15 cellular contexts compared by ENCODE assay signal in the genomic region with DNA sequence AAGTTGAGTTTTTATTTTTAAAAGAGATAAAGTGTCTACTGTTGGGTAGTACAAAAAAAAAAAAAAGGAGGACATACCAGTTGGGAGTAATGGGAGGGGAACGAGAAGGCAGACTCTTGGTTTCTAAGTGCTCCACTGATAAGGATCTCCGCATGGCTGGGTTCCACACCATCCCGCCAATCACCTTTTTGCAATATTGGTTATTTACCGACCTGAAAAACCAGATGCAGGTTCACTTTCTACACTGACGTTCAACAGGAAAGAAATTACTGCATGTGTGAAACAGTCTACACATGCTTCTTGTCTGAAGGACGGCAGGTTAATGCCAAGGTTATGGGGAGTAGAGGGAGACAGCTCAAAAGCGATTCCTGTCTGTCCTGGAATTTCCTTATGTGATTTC.
DNase-seq lines count a peak whose midpoint lies in the region; ATAC-seq and TF ChIP-seq lines count a peak whose summit lies in the region.
"Had no signal": no experiment of that assay in that cellular context is flagged by ENCODE, and none has a peak within 500 bp of the region (broad histone marks: within the 10 kb centered on the region; RNA-seq: fewer than 3 reads in every experiment).

No MANE protein-coding gene starts in this region.

- WGBS in prostate gland = 36% methylated on average over 7 of the region's 7 CpGs

- H3K27ac ChIP-seq in prostate gland = peak overlapping the region; percentile 45 to 55
- H3K27ac ChIP-seq: RWPE1 had no signal

- no peaks in the 10 kb centered on the region for H3K9me3 Mint-ChIP-seq in activated CD8-positive, alpha-beta memory T cell treated with anti-CD3 and anti-CD28 coated beads, Interleukin-2, amount 10 ng/mL, durations not matched to agents 7 days and 5 days (ENCODE audit: low read depth)
- no peaks in the 10 kb centered on the region for H3K9me3 Mint-ChIP-seq in activated naive CD8-positive, alpha-beta T cell treated with anti-CD3 and anti-CD28 coated beads for 36 hours
- H3K9me3 Mint-ChIP-seq: HFFc6 had no signal

- no peak for TF ChIP-seq POLR2A in prostate gland (IDR thresholded peaks at IDR 0.05)

- peaks cover 8% of the 10 kb centered on the region for H3K4me1 ChIP-seq in prostate gland (replicated peaks)

- intact Hi-C loops in prostate gland (cut with DNase I) = no loop called here

- H3K4me3 Mint-ChIP-seq in activated CD8-positive, alpha-beta memory T cell treated with anti-CD3 and anti-CD28 coated beads, Interleukin-2, amount 10 ng/mL, durations not matched to agents 7 days and 5 days = no peak overlapping the region
- no peak overlapping the region for H3K4me3 Mint-ChIP-seq in activated naive CD8-positive, alpha-beta T cell treated with anti-CD3 and anti-CD28 coated beads for 36 hours
- H3K4me3 Mint-ChIP-seq: activated CD4-positive, alpha-beta T cell treated with anti-CD3 and anti-CD28 coated beads for 36 hours; HFFc6 had no signal

- H3K4me1 Mint-ChIP-seq in activated CD8-positive, alpha-beta memory T cell treated with anti-CD3 and anti-CD28 coated beads, Interleukin-2, amount 10 ng/mL, durations not matched to agents 7 days and 5 days = peaks cover 17% of the 10 kb centered on the region
- peaks cover 11% of the 10 kb centered on the region for H3K4me1 Mint-ChIP-seq in activated naive CD8-positive, alpha-beta T cell treated with anti-CD3 and anti-CD28 coated beads for 36 hours

- peaks cover 9% of the 10 kb centered on the region for H3K27me3 Mint-ChIP-seq in activated CD8-positive, alpha-beta memory T cell treated with anti-CD3 and anti-CD28 coated beads, Interleukin-2, amount 10 ng/mL, durations not matched to agents 7 days and 5 days
- peaks cover 29% of the 10 kb centered on the region for H3K27me3 Mint-ChIP-seq in activated naive CD8-positive, alpha-beta T cell treated with anti-CD3 and anti-CD28 coated beads for 36 hours

- ATAC-seq in GM18867 (IDR thresholded peaks at IDR 0.05; ENCODE audit: unreplicated experiment) = peak; percentile 92
- ATAC-seq in GM21528 (IDR thresholded peaks at IDR 0.05; ENCODE audit: low FRiP score, unreplicated experiment) = peak; percentile 81
- peak; percentile 88 for ATAC-seq in HG03175 (IDR thresholded peaks at IDR 0.05; ENCODE audit: unreplicated experiment)
- ATAC-seq in activated CD8-positive, alpha-beta memory T cell treated with anti-CD3 and anti-CD28 coated beads, Interleukin-2, amount 10 ng/mL, durations not matched to agents 7 days and 5 days = no peak
- ATAC-seq: activated CD4-positive, alpha-beta T cell treated with anti-CD3 and anti-CD28 coated beads for 36 hours had no signal

- H3K4me3 ChIP-seq in prostate gland = no peak overlapping the region

- CTCF ChIA-PET in activated CD8-positive, alpha-beta memory T cell treated with anti-CD3 and anti-CD28 coated beads, Interleukin-2, amount 10 ng/mL, durations not matched to agents 7 days and 5 days (lab: Charles Lee) = interaction anchor here (1.2 to 2.1 kb wide), 4 partner anchors 11 to 47 kb away, joined by 3 to 9 read pairs (median 4); no protein-coding TSS in a partner anchor

- TF ChIP-seq CTCF in prostate gland (IDR thresholded peaks at IDR 0.05) = no peak

- no peak overlapping the region for H3K27ac Mint-ChIP-seq in activated CD8-positive, alpha-beta memory T cell treated with anti-CD3 and anti-CD28 coated beads, Interleukin-2, amount 10 ng/mL, durations not matched to agents 7 days and 5 days
- H3K27ac Mint-ChIP-seq in activated naive CD8-positive, alpha-beta T cell treated with anti-CD3 and anti-CD28 coated beads for 36 hours = no peak overlapping the region
- H3K27ac Mint-ChIP-seq: activated CD4-positive, alpha-beta T cell treated with anti-CD3 and anti-CD28 coated beads for 36 hours; HFFc6 had no signal

- H3K27me3 ChIP-seq in prostate gland (replicated peaks; ENCODE audit: insufficient read depth) = no peaks in the 10 kb centered on the region

- no peaks in the 10 kb centered on the region for H3K36me3 Mint-ChIP-seq in activated CD8-positive, alpha-beta memory T cell treated with anti-CD3 and anti-CD28 coated beads, Interleukin-2, amount 10 ng/mL, durations not matched to agents 7 days and 5 days
- H3K36me3 Mint-ChIP-seq in activated naive CD8-positive, alpha-beta T cell treated with anti-CD3 and anti-CD28 coated beads for 36 hours = no peaks in the 10 kb centered on the region

- DNase-seq in prostate gland (ENCODE audit: low spot score) = peak; percentile 86
- no peak for DNase-seq in activated CD8-positive, alpha-beta memory T cell treated with anti-CD3 and anti-CD28 coated beads, Interleukin-2, amount 10 ng/mL, durations not matched to agents 7 days and 5 days
- DNase-seq in hypothalamus (lab: John Stamatoyannopoulos, UW) = no peak
- no peak for DNase-seq in activated naive CD8-positive, alpha-beta T cell treated with anti-CD3 and anti-CD28 coated beads for 36 hours
- DNase-seq in activated naive CD4-positive, alpha-beta T cell treated with Interleukin-2 at 50 U/mL for 16 hours = no peak
- DNase-seq: activated CD4-positive, alpha-beta T cell treated with anti-CD3 and anti-CD28 coated beads for 36 hours; anterior cingulate cortex; DMS79 treated with DMSO at 0.1 percent for 48 hours; HFFc6; kidney; NCI-H1417 had no signal

- H3K9me3 ChIP-seq in prostate gland = no peaks in the 10 kb centered on the region

- H3K36me3 ChIP-seq in prostate gland = no peaks in the 10 kb centered on the region
